In the genomic region with DNA sequence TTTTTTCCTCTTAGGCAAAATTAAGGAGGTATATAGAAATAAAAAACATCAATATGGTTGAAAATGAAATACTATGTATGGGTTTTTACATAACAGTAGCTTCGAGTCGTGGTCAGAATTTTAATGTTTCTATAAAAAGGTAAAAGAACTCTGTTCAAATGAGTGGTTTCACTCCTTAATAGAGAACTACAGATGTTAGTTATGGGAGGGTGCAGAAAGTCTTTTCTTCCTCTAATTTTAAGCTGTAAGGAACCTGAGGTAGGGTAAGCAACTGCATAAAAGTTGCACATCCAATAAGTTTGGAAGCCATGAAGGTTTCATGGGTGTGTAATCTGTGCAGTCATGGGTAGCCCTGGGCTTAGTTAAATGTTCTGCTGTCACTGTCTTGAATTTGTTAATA, we compare ENCODE assay signal across 25 cellular contexts.
"Had no signal": no experiment of that assay in that cellular context is flagged by ENCODE, and none has a peak within 500 bp of the region (broad histone marks: within the 10 kb centered on the region; RNA-seq: fewer than 3 reads in every experiment).

No MANE protein-coding gene starts in this region.

- H3K27ac ChIP-seq: lower lobe of right lung, neural progenitor cell, neutrophil, parathyroid adenoma, right atrium auricular region, right lobe of liver, tibial nerve, uterus had no signal

- H3K4me1 ChIP-seq: lower lobe of right lung, neural progenitor cell, parathyroid adenoma, right atrium auricular region, right lobe of liver, tibial nerve, uterus had no signal

- H3K9me3 ChIP-seq: lower lobe of right lung, neutrophil, right lobe of liver, tibial nerve, uterus had no signal

- H3K36me3 ChIP-seq: lower lobe of right lung, neural progenitor cell, neutrophil, right atrium auricular region, right lobe of liver, tibial nerve, uterus had no signal

- H3K27me3 ChIP-seq: neural progenitor cell, neutrophil, right atrium auricular region, right lobe of liver, tibial nerve, uterus had no signal

- H3K79me2 ChIP-seq: parathyroid adenoma had no signal

- H3K9ac ChIP-seq: neural progenitor cell, parathyroid adenoma had no signal

- H2AFZ ChIP-seq: neural progenitor cell, parathyroid adenoma had no signal

- DNase-seq: islet precursor cell; left cardiac atrium; lower lobe of right lung; mammary epithelial cell; mesendoderm; naive B cell; natural killer cell; nephron progenitor cell; occipital lobe; right lobe of liver; stimulated activated CD4-positive, alpha-beta T cell treated with anti-CD3 and anti-CD28 coated beads, Interleukin-1b, Interleukin-23, amount 100 ng/mL, for 48 hours; stimulated activated CD4-positive, alpha-beta T cell treated with anti-CD3 and anti-CD28 coated beads, Interleukin-2, amount 100 ng/mL, for 48 hours; stimulated activated CD4-positive, alpha-beta T cell treated with anti-CD3 and anti-CD28 coated beads, Interleukin-4, amount 100 ng/mL, for 4 hours; stimulated activated CD8-positive, alpha-beta memory T cell treated with anti-CD3 and anti-CD28 coated beads, Interleukin-4, amount 100 ng/mL, for 48 hours; stimulated activated naive CD4-positive, alpha-beta T cell treated with Interleukin-2 at 50 U/mL for 16 hours; stimulated activated naive CD8-positive, alpha-beta T cell treated with anti-CD3 and anti-CD28 coated beads, Interleukin-15, amount 100 ng/mL, for 72 hours; substantia nigra; uterus had no signal

- ATAC-seq: left cardiac atrium; left lobe of liver; lower lobe of right lung; natural killer cell; right lobe of liver; stimulated activated naive CD8-positive, alpha-beta T cell treated with anti-CD3 and anti-CD28 coated beads, Interleukin-15, amount 100 ng/mL, for 72 hours had no signal

- H3K4me2 ChIP-seq: neural progenitor cell, smooth muscle cell had no signal

- H3K4me3 ChIP-seq: lower lobe of right lung, neural progenitor cell, right atrium auricular region, right lobe of liver, smooth muscle cell, tibial nerve, uterus had no signal
